In genomic region chr20:24617080-24617432, GRCh38 we compare ENCODE assay signal across 18 cellular contexts.
DNase-seq lines count a peak whose midpoint lies in the region; ATAC-seq, FAIRE-seq and TF ChIP-seq lines count a peak whose summit lies in the region.
"Had no signal": no experiment of that assay in that cellular context is flagged by ENCODE, and none has a peak within 500 bp of the region (broad histone marks: within the 10 kb centered on the region; RNA-seq: fewer than 3 reads in every experiment).

No MANE protein-coding gene starts in this region.

- H3K36me3 ChIP-seq in HepG2 (replicated peaks in 1 of 2; ENCODE audit: control insufficient read depth in 1 of 2, insufficient read depth in 2 of 2, low read length in 2 of 2) = no peaks in the 10 kb centered on the region
- H3K36me3 ChIP-seq in right lobe of liver = no peaks in the 10 kb centered on the region
- no peaks in the 10 kb centered on the region for H3K36me3 ChIP-seq in esophagus muscularis mucosa
- H3K36me3 ChIP-seq in spleen = no peaks in the 10 kb centered on the region
- no peaks in the 10 kb centered on the region for H3K36me3 ChIP-seq in right atrium auricular region

- TF ChIP-seq EP300 in HepG2 (IDR thresholded peaks at IDR 0.05; ENCODE audit: low read depth in 2 of 2, low read length in 2 of 2) (no peak), HepG2 (CRISPR knock-in tag; IDR thresholded peaks at IDR 0.05; ENCODE audit: borderline replicate concordance) (no peak), esophagus muscularis mucosa (IDR thresholded peaks at IDR 0.05) (no peak)

- no peak for DNase-seq in HepG2 (ENCODE audit: low spot score)
- DNase-seq in right lobe of liver = no peak
- DNase-seq in esophagus muscularis mucosa (ENCODE audit: extremely low spot score) = peak; percentile 68
- peak; percentile 57 for DNase-seq in spleen
- DNase-seq in RCC 7860 (ENCODE audit: low spot score) = no peak
- DNase-seq in occipital lobe (lab: John Stamatoyannopoulos, UW) = no peak
- DNase-seq in right atrium auricular region (ENCODE audit: low spot score) = no peak
- DNase-seq: 8988T; C1 segment of cervical spinal cord; CD4-positive, CD25-positive, alpha-beta regulatory T cell; CD8-positive, alpha-beta memory T cell; GM23248; HCEC 1CT had no signal

- no peak overlapping the region for H3K9ac ChIP-seq in HepG2 (ENCODE audit: insufficient read depth, low read depth, low read length)
- H3K9ac ChIP-seq: GM23248 had no signal

- in situ Hi-C loops in HepG2 (cut with HindIII; ENCODE audit: extremely low pct_ligation_motif_present, low pct_unique_long_range_greater_than_20kb) = no loop called here

- TF ChIP-seq CTCF in HepG2 (CRISPR knock-in tag; IDR thresholded peaks at IDR 0.05) (no peak), right lobe of liver (IDR thresholded peaks at IDR 0.05) (no peak), esophagus muscularis mucosa (IDR thresholded peaks at IDR 0.05) (no peak), spleen (IDR thresholded peaks at IDR 0.05 in 8 of 11, conservative IDR thresholded peaks at IDR 0.05 in 3 of 11) (no peak), right atrium auricular region (IDR thresholded peaks at IDR 0.05) (no peak)

- ATAC-seq in HepG2 = peak; percentile 33
- ATAC-seq in right lobe of liver = no peak

- intact Hi-C loops in HepG2 (cut with micrococcal nuclease; ENCODE audit: unreplicated experiment) = no loop called here
- intact Hi-C loops in right lobe of liver (cut with DNase I) = no loop called here
- intact Hi-C loops in esophagus muscularis mucosa (cut with DNase I) = no loop called here
- intact Hi-C loops in spleen (cut with DNase I; ENCODE audit: low total_unique reads) = no loop called here

- TF ChIP-seq POLR2A in HepG2 (IDR thresholded peaks at IDR 0.05; ENCODE audit: insufficient read depth in 1 of 2, low read depth in 2 of 2, low read length in 2 of 2) (no peak), right lobe of liver (IDR thresholded peaks at IDR 0.05) (no peak), esophagus muscularis mucosa (IDR thresholded peaks at IDR 0.05; ENCODE audit: low read depth) (no peak), spleen (IDR thresholded peaks at IDR 0.05) (no peak)

- 25% methylated on average over 10 of the region's 13 CpGs for WGBS in HepG2 (ENCODE audit: low lambda C conversion rate)
- 73% methylated on average over 9 of the region's 13 CpGs for WGBS in right lobe of liver (ENCODE audit: insufficient coverage, low coverage, low lambda C conversion rate, missing lambda C conversion rate)
- 88% methylated on average over 13 of the region's 13 CpGs for WGBS in esophagus muscularis mucosa
- 83 to 95% (median 87%) methylated on average over 12 to 13 of the region's 13 CpGs for WGBS in spleen, 5 donors

- H3K79me2 ChIP-seq in HepG2 (ENCODE audit: insufficient read depth, low read length) = no peaks in the 10 kb centered on the region

- POLR2A ChIA-PET in HepG2 (lab: Yijun Ruan, JAX) = no interaction called here

- H3K27ac ChIP-seq in HepG2 (ENCODE audit: extremely low read length, insufficient read depth, low read length) = no peak overlapping the region
- H3K27ac ChIP-seq in right lobe of liver = no peak overlapping the region
- no peak overlapping the region for H3K27ac ChIP-seq in esophagus muscularis mucosa (replicated peaks in 1 of 4)
- H3K27ac ChIP-seq in spleen = no peak overlapping the region
- no peak overlapping the region for H3K27ac ChIP-seq in right atrium auricular region
- H3K27ac ChIP-seq: GM23248 had no signal

- BruUV-seq in HepG2 (replicated peaks; lab: Mats Ljungman, UMichigan) = no TSS peak

- H3K9me3 ChIP-seq in HepG2 (ENCODE audit: low read length) (no peaks in the 10 kb centered on the region), right lobe of liver (no peaks in the 10 kb centered on the region), esophagus muscularis mucosa (no peaks in the 10 kb centered on the region), spleen (no peaks in the 10 kb centered on the region), right atrium auricular region (no peaks in the 10 kb centered on the region)

- no peak overlapping the region for H2AFZ ChIP-seq in HepG2 (ENCODE audit: low read length)
- H2AFZ ChIP-seq: GM23248 had no signal

- FAIRE-seq in HepG2 (lab: Jason Lieb, UNC) = no peak
- FAIRE-seq in RCC 7860 (lab: Jason Lieb, UNC) = no peak
- FAIRE-seq: D721Med, G401.6, GM12891, GM18507, H54 had no signal

- no peak overlapping the region for H3K4me2 ChIP-seq in HepG2 (ENCODE audit: low read depth, low read length)

- no peaks in the 10 kb centered on the region for H4K20me1 ChIP-seq in HepG2 (ENCODE audit: insufficient read depth, low read length)

- H3K4me1 ChIP-seq in HepG2 (ENCODE audit: insufficient read depth, low read length) (no peaks in the 10 kb centered on the region), right lobe of liver (no peaks in the 10 kb centered on the region), esophagus muscularis mucosa (peaks cover 0 to 9% (median 0%) of the 10 kb centered on the region in 4 donors), spleen (peaks cover 0 to 4% (median 0%) of the 10 kb centered on the region in 6 donors), right atrium auricular region (peaks cover 0 to 16% of the 10 kb centered on the region in 2 donors)

- TF ChIP-seq RAD21 in HepG2 (CRISPR knock-in tag; IDR thresholded peaks at IDR 0.05) = no peak

- CTCF ChIA-PET in HepG2 (lab: Yijun Ruan, JAX; ENCODE audit: low intra/inter-chr PET ratio, low total read pairs) = no interaction called here

- H3K4me3 ChIP-seq in HepG2 (replicated peaks in 1 of 3; ENCODE audit: insufficient read depth in 1 of 3, low read depth in 2 of 3, low read length in 3 of 3) = no peak overlapping the region
- H3K4me3 ChIP-seq in right lobe of liver = no peak overlapping the region
- H3K4me3 ChIP-seq in esophagus muscularis mucosa = no peak overlapping the region
- no peak overlapping the region for H3K4me3 ChIP-seq in spleen
- no peak overlapping the region for H3K4me3 ChIP-seq in right atrium auricular region
- H3K4me3 ChIP-seq: GM23248 had no signal

- H3K27me3 ChIP-seq in HepG2 (ENCODE audit: control insufficient read depth in 1 of 2, insufficient read depth in 2 of 2, low read length in 2 of 2) (peaks cover 14 to 28% of the 10 kb centered on the region in 2 experiments), right lobe of liver (no peaks in the 10 kb centered on the region), esophagus muscularis mucosa (peaks cover 0 to 37% (median 0%) of the 10 kb centered on the region in 4 donors), spleen (replicated peaks in 1 of 7) (peaks cover 0 to 26% (median 0%) of the 10 kb centered on the region in 7 donors), right atrium auricular region (no peaks in the 10 kb centered on the region)

TF ChIP-seq in HepG2, 621 proteins besides CTCF, POLR2A, EP300 and RAD21:
- TF ChIP-seq ZBTB26 (CRISPR knock-in tag; IDR thresholded peaks at IDR 0.05; ENCODE audit: borderline replicate concordance) (no peak), ZNF451 (CRISPR knock-in tag; IDR thresholded peaks at IDR 0.05) (no peak), KMT2A (CRISPR knock-in tag; IDR thresholded peaks at IDR 0.05) (no peak), ZNF672 (CRISPR knock-in tag; IDR thresholded peaks at IDR 0.05) (no peak), ZNF17 (CRISPR knock-in tag; IDR thresholded peaks at IDR 0.05) (no peak), SALL1 (CRISPR knock-in tag; IDR thresholded peaks at IDR 0.05) (no peak), ATAD3A (CRISPR knock-in tag; IDR thresholded peaks at IDR 0.05) (no peak), ZNF431 (CRISPR knock-in tag; IDR thresholded peaks at IDR 0.05; ENCODE audit: borderline replicate concordance, low read depth) (no peak), MED13 (CRISPR knock-in tag; IDR thresholded peaks at IDR 0.05) (no peak), ZNF781 (CRISPR knock-in tag; IDR thresholded peaks at IDR 0.05; ENCODE audit: borderline replicate concordance, not compliant biosample characterization) (no peak), GZF1 (CRISPR knock-in tag; IDR thresholded peaks at IDR 0.05) (no peak)

Comparison
In these comparisons a context has a peak if more than half of its experiments do, and no peak if none do; other contexts are left out.
1. DNase-seq: peak in esophagus muscularis mucosa (single experiment) and spleen (single experiment); none in HepG2 (single experiment), right lobe of liver (0 of 3), RCC 7860 (single experiment), occipital lobe (single experiment) and right atrium auricular region (single experiment).